7 cellular contexts compared by ENCODE assay signal in the genomic region with DNA sequence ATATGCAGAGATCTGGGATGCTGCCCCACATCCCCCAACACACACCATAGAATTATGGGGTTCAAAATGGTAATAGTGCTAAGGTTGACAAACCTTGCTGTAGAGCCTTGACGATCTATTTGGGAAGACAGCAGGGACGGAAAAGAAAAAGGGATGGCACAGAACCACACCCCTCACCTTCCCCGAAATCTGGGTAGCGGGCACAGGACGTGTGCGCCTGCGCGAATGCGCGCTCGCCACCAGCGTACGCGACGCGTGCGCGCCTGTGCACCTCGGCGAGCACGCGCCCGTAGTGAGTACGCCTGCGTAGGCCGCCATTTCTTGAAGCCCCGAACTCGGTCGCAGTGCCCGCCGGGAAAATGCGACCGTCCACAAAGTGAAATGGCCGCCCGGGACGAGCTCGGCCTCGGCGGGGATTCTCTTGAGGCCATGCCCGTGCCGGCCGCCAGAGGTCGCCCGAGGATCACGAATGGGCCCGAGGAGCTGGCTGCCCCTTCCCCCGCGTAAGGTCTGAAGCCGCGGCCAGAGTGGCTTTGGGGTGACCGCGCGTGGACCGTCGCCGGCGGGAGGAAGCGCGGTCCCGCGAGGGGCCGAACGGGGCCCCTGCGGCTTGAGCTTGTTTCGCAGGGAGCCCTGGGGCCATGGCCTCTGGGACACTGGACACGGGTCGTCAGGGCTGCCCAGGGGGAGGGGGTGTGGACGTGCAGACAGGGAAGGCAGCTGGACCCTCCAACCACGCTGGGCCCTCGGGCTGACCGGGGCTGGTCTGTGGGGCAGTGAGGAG. TPM values are rescaled to one million over a fixed set of nuclear protein-coding genes. Genes with fewer than 3 reads are reported as not detected.
DNase-seq lines count a peak whose midpoint lies in the region; ATAC-seq and TF ChIP-seq lines count a peak whose summit lies in the region.

No MANE protein-coding gene starts in this region.

- peak overlapping the region; percentile 74 for H2AFZ ChIP-seq in hepatocyte

- peak overlapping the region; percentile 72 for H3K27ac ChIP-seq in hepatocyte

- H3K4me1 ChIP-seq in hepatocyte (ENCODE audit: insufficient read depth), result no peaks in the 10 kb centered on the region

- H3K27me3 ChIP-seq in hepatocyte, result no peaks in the 10 kb centered on the region

- H4K20me1 ChIP-seq in hepatocyte (ENCODE audit: insufficient read depth, poor library complexity, severe bottlenecking), result no peaks in the 10 kb centered on the region

- H3K4me2 ChIP-seq in hepatocyte, result peak overlapping the region; percentile 80

- WGBS in hepatocyte (ENCODE audit: low lambda C conversion rate, missing lambda C conversion rate), result 24% methylated on average over 64 of the region's 71 CpGs

- H3K9me3 ChIP-seq in hepatocyte (ENCODE audit: low read depth), result no peaks in the 10 kb centered on the region

- no peak overlapping the region for H3K4me3 ChIP-seq in hepatocyte

- DNase-seq in NCI-H1930 (lab: John Stamatoyannopoulos, UW) (peak; percentile 92 to 95), T-helper 9 cell (peak; percentile 84), astrocyte of the hippocampus (ENCODE audit: low read depth, low spot score) (peak; percentile 96), hepatocyte (ENCODE audit: low spot score) (peak; percentile 95), retina (peak; percentile 97)

- no peaks in the 10 kb centered on the region for H3K36me3 ChIP-seq in hepatocyte (replicated peaks; ENCODE audit: insufficient read depth, low read depth)

- H3K79me2 ChIP-seq in hepatocyte, result no peaks in the 10 kb centered on the region

- H3K9me2 ChIP-seq in hepatocyte (replicated peaks; ENCODE audit: insufficient read depth), result no peaks in the 10 kb centered on the region

- ATAC-seq in GM18508 (IDR thresholded peaks at IDR 0.05; ENCODE audit: insufficient read depth, unreplicated experiment) (peak; percentile 64), HG02981 (IDR thresholded peaks at IDR 0.05; ENCODE audit: unreplicated experiment) (peak; percentile 97)

- TF ChIP-seq CTCF in hepatocyte (IDR thresholded peaks at IDR 0.05; ENCODE audit: poor library complexity), result peak; percentile 70

RNA-seq across cellular contexts. Expression of a gene that starts 43.7 kb away (rescaled TPM):
- 10.6 and 10.8 TPM in 2 replicates for total RNA-seq in hepatocyte
- 18.1 and 18.3 TPM in 2 replicates for polyA plus RNA-seq in hepatocyte

RNA-seq across cellular contexts. Expression of a gene that starts 52.4 kb away (rescaled TPM):
- 0.07 and 0.08 TPM in 2 replicates for total RNA-seq in hepatocyte
- polyA plus RNA-seq in hepatocyte, result not detected in 2 replicates
